Comparison of ENCODE assay signal across 28 cellular contexts in genomic region chr19:4477034-4477801, GRCh38. TPM values are rescaled to one million over a fixed set of nuclear protein-coding genes. Genes with fewer than 3 reads are reported as not detected.
DNase-seq lines count a peak whose midpoint lies in the region; ATAC-seq, FAIRE-seq and TF ChIP-seq lines count a peak whose summit lies in the region.
"Had no signal": no experiment of that assay in that cellular context is flagged by ENCODE, and none has a peak within 500 bp of the region (broad histone marks: within the 10 kb centered on the region; RNA-seq: fewer than 3 reads in every experiment).

No MANE protein-coding gene starts in this region.

- peaks cover 19% of the 10 kb centered on the region for H3K36me3 Mint-ChIP-seq in Caco-2 (ENCODE audit: insufficient read depth, unreplicated experiment)
- peaks cover 27% of the 10 kb centered on the region for H3K36me3 Mint-ChIP-seq in nephron (ENCODE audit: low read depth)

- H3K27ac ChIP-seq in GM12878 (ENCODE audit: control insufficient read depth, insufficient read depth) = no peak overlapping the region
- H3K27ac ChIP-seq: BLaER1 had no signal

- CTCF ChIA-PET in Caco-2 (lab: Charles Lee) = no interaction called here
- CTCF ChIA-PET in GM12878 (lab: Yijun Ruan, JAX) = interaction anchor here (1.0 kb wide), 1 partner anchor 159 kb away, joined by 3 read pairs; no protein-coding TSS in a partner anchor

- H3K4me1 ChIP-seq in Caco-2 (no peaks in the 10 kb centered on the region), GM12878 (ENCODE audit: control insufficient read depth, insufficient read depth, low read length) (0 out of 2 replicates have a peak, but pooled peaks cover 2% of the 10 kb centered on the region)

- H3K4me2 ChIP-seq in GM12878 (ENCODE audit: control insufficient read depth, insufficient read depth) = no peak overlapping the region
- H3K4me2 ChIP-seq: BLaER1, SK-N-SH had no signal

- no peak for TF ChIP-seq POLR2A in GM12878 (IDR thresholded peaks at IDR 0.05; ENCODE audit: low read depth, low read length)

- DNase-seq in Caco-2 = no peak
- DNase-seq in M059J (ENCODE audit: low read depth) = peak; percentile 21
- no peak for DNase-seq in GM12878 (ENCODE audit: low read depth, low spot score)
- no peak for DNase-seq in MV-4-11 (lab: John Stamatoyannopoulos, UW)
- DNase-seq in activated T-cell treated with anti-CD3 and anti-CD28 coated beads, Interleukin-2, amount 50 U/mL, for 48 hours = no peak
- DNase-seq in activated CD8-positive, alpha-beta memory T cell treated with anti-CD3 and anti-CD28 coated beads, Interleukin-2, amount 50 U/mL, for 48 hours = no peak
- DNase-seq: CD4-positive, CD25-positive, alpha-beta regulatory T cell; DMS53; GOT3; HCEC 1CT; KG1; MM.1S; NCI-H1048; NCI-H1417; NCI-H1694; NCI-H2029 treated with DMSO at 0.1 percent for 48 hours; NCI-H69; SK-N-SH; SW 1271 had no signal

- SMC1A ChIA-PET in GM12878 (lab: Charles Lee; ENCODE audit: uncharacterized antibody, unreplicated experiment) = no interaction called here

- BruUV-seq in Caco-2 (replicated peaks; lab: Mats Ljungman, UMichigan) = TSS peak; percentile 14
- TSS peak; percentile 50 for BruUV-seq in GM12878 (replicated peaks; lab: Mats Ljungman, UMichigan)

- H3K9me3 ChIP-seq in Caco-2 (no peaks in the 10 kb centered on the region), GM12878 (replicated peaks; ENCODE audit: control insufficient read depth, insufficient read depth, low read length) (no peaks in the 10 kb centered on the region)
- H3K9me3 ChIP-seq: BLaER1, SK-N-SH had no signal

- H2AFZ ChIP-seq in GM12878 (ENCODE audit: control insufficient read depth, low read depth, low read length) = no peak overlapping the region

- no peak for TF ChIP-seq EP300 in GM12878 (IDR thresholded peaks at IDR 0.05; ENCODE audit: borderline replicate concordance in 1 of 2, control insufficient read depth in 1 of 2, low read depth in 2 of 2, low read length in 2 of 2)

- H3K27me3 ChIP-seq in Caco-2 (replicated peaks; ENCODE audit: control insufficient read depth, insufficient read depth, low read length) (no peaks in the 10 kb centered on the region), GM12878 (replicated peaks in 1 of 2; ENCODE audit: control insufficient read depth in 2 of 2, insufficient read depth in 2 of 2, low read length in 1 of 2) (no peaks in the 10 kb centered on the region)
- H3K27me3 ChIP-seq: BLaER1 had no signal

- no peaks in the 10 kb centered on the region for H4K20me1 ChIP-seq in GM12878 (ENCODE audit: control insufficient read depth, insufficient read depth)

- H3K36me3 ChIP-seq in Caco-2 (ENCODE audit: control insufficient read depth, insufficient read depth, low read length) (no peaks in the 10 kb centered on the region; the same call in 1 of the 2 replicates), GM12878 (ENCODE audit: control insufficient read depth in 2 of 2, insufficient read depth in 2 of 2, low read length in 1 of 2) (peaks cover 2 to 9% of the 10 kb centered on the region in 2 experiments; a peak in 3 of 4 replicates)

- intact Hi-C loops in Caco-2 (cut with micrococcal nuclease; ENCODE audit: unreplicated experiment) = no loop called here
- intact Hi-C loops in GM12878 (cut with micrococcal nuclease; ENCODE audit: unreplicated experiment) = no loop called here

- no peak overlapping the region for H3K9ac ChIP-seq in GM12878 (ENCODE audit: control insufficient read depth, insufficient read depth, low read length)
- H3K9ac ChIP-seq: BLaER1, SK-N-SH had no signal

- H3K4me3 Mint-ChIP-seq in Caco-2 (ENCODE audit: unreplicated experiment) = no peak overlapping the region
- H3K4me3 Mint-ChIP-seq in nephron = peak overlapping the region in 2 of 3 experiments; percentile 43 to 53

- in situ Hi-C loops in GM12878 (cut with MboI) = no loop called here

- H3K27ac Mint-ChIP-seq in Caco-2 (ENCODE audit: unreplicated experiment) = no peak overlapping the region
- no peak overlapping the region for H3K27ac Mint-ChIP-seq in nephron

- 90% methylated on average over 16 of the region's 16 CpGs for WGBS in GM12878 (ENCODE audit: insufficient coverage, insufficient replicate concordance, low lambda C conversion rate, missing lambda C conversion rate)

- ATAC-seq in GM12878 (no peak), GM19397 (IDR thresholded peaks at IDR 0.05; ENCODE audit: unreplicated experiment) (no peak)

- H3K4me3 ChIP-seq in Caco-2 (ENCODE audit: low read depth, low read length) (no peak overlapping the region), GM12878 (no peak overlapping the region)
- H3K4me3 ChIP-seq: BLaER1 had no signal

- H3K9me3 Mint-ChIP-seq in Caco-2 (ENCODE audit: unreplicated experiment) (no peaks in the 10 kb centered on the region), nephron (no peaks in the 10 kb centered on the region)
- H3K9me3 Mint-ChIP-seq: CD4-positive, CD25-positive, alpha-beta regulatory T cell had no signal

- POLR2A ChIA-PET in Caco-2 (lab: Charles Lee) = no interaction called here
- POLR2A ChIA-PET in GM12878 (lab: Charles Lee) = no interaction called here

- H3K4me1 Mint-ChIP-seq in Caco-2 (ENCODE audit: low read depth, unreplicated experiment) (no peaks in the 10 kb centered on the region), nephron (peaks cover 8% of the 10 kb centered on the region)

- H3K27me3 Mint-ChIP-seq in Caco-2 (ENCODE audit: insufficient read depth, unreplicated experiment) = no peaks in the 10 kb centered on the region
- H3K27me3 Mint-ChIP-seq in nephron (ENCODE audit: low read depth) = no peaks in the 10 kb centered on the region
- H3K27me3 Mint-ChIP-seq: CD4-positive, CD25-positive, alpha-beta regulatory T cell had no signal

- RAD21 ChIA-PET in GM12878 (lab: Charles Lee; ENCODE audit: unreplicated experiment) = interaction anchor here (0.6 kb wide), 1 partner anchor 12 kb away, joined by 3 read pairs; no protein-coding TSS in a partner anchor

- TF ChIP-seq RAD21 in GM12878 (IDR thresholded peaks at IDR 0.05; ENCODE audit: insufficient read depth, low read depth, low read length) = no peak

- FAIRE-seq in GM12878 (lab: Jason Lieb, UNC) = no peak
- FAIRE-seq: A204.1, D721Med, HTR-8/SVneo, RCC 7860 had no signal

- H3K79me2 ChIP-seq in GM12878 (ENCODE audit: control insufficient read depth, insufficient read depth, low read length) = peaks cover 25% of the 10 kb centered on the region

- TF ChIP-seq CTCF in Caco-2 (IDR thresholded peaks at IDR 0.05; ENCODE audit: insufficient read depth in 1 of 2, low read depth in 1 of 2, low read length in 1 of 2, severe bottlenecking in 1 of 2, unreplicated experiment in 1 of 2) = no peak
- no peak for TF ChIP-seq CTCF in GM12878 (IDR thresholded peaks at IDR 0.05 in 2 of 3, conservative IDR thresholded peaks at IDR 0.05 in 1 of 3; ENCODE audit: control insufficient read depth in 2 of 3, extremely low read depth in 1 of 3, insufficient read depth in 1 of 3, low read depth in 3 of 3, low read length in 3 of 3)
- no peak for TF ChIP-seq CTCF in nephron (IDR thresholded peaks at IDR 0.05; ENCODE audit: unreplicated experiment in 3 of 3)

RNA-seq across cellular contexts. Expression of gene HDGFL2, which starts 5.1 kb away (rescaled TPM):
- 65.7 and 70.8 TPM in 2 replicates for total RNA-seq in Caco-2 (2022)
- 36.1 and 69.3 TPM in 2 replicates for total RNA-seq in M059J (2014; rRNA removed; shearing (Covaris generic))
- total RNA-seq in GM12878 (2013; cell fraction: nucleolus; rRNA removed) = 21.3 and 24.7 TPM in 2 replicates
- 33.7 and 36.5 TPM in 2 replicates for total RNA-seq in GM12878 (2014; rRNA removed)
- total RNA-seq in GM12878 (2014; rRNA removed; fragmentation: Illumina TruSeq; extraction: Trizol) = 19.0 and 20.5 TPM in 2 replicates
- total RNA-seq in GM12878 (2021) = 56.8 and 56.9 TPM in 2 replicates
- polyA plus RNA-seq in GM12878 (2011; ENCODE audit: low read depth) = 8.1 TPM
- 9.8 and 19.5 TPM in 2 replicates for polyA plus RNA-seq in GM12878 (2011; rRNA removed)
- polyA plus RNA-seq in GM12878 (2011; cell fraction: cytosol; rRNA removed) = 18.4 and 22.7 TPM in 2 replicates
- polyA plus RNA-seq in GM12878 (2011; cell fraction: nucleus; rRNA removed) = 32.9 and 51.3 TPM in 2 replicates
- 28.7 and 30.2 TPM in 2 replicates for polyA plus RNA-seq in GM12878 (2012)
- 8.2 and 16.9 TPM in 2 replicates for polyA plus RNA-seq in GM12878 (2014; fragmentation: Illumina TruSeq; extraction: Trizol)
- under 1 TPM; 0.16 to 0.60 TPM for polyA plus RNA-seq in GM12878 (2014; fragmentation: Nextera tagmentation; extraction: Ambion mirVana)
- polyA plus RNA-seq in GM12878 (2014; rRNA removed) = 40.2 and 52.5 TPM in 2 replicates
- polyA plus RNA-seq in GM12878 (2016; fragmentation: Nextera tagmentation; extraction: Ambion mirVana) = 10 to 100 TPM; 30.0 to 39.3 TPM
- polyA minus RNA-seq in GM12878 (2011; rRNA and poly(A)+ RNA removed) = 7.6 and 11.9 TPM in 2 replicates
- 10.6 and 12.3 TPM in 2 replicates for polyA minus RNA-seq in GM12878 (2011; cell fraction: cytosol; rRNA and poly(A)+ RNA removed)
- 4.7 and 9.2 TPM in 2 replicates for polyA minus RNA-seq in GM12878 (2011; cell fraction: nucleus; rRNA and poly(A)+ RNA removed)

RNA-seq across cellular contexts. Expression of gene UBXN6, which starts 19.6 kb away (rescaled TPM):
- total RNA-seq in Caco-2 (2022) = 42.1 and 42.9 TPM in 2 replicates
- total RNA-seq in M059J (2014; rRNA removed; shearing (Covaris generic)) = 78.5 and 127 TPM in 2 replicates
- 19.1 TPM in 2 replicates for total RNA-seq in GM12878 (2013; cell fraction: nucleolus; rRNA removed)
- total RNA-seq in GM12878 (2014; rRNA removed) = 20.5 and 34.8 TPM in 2 replicates
- 13.1 and 17.3 TPM in 2 replicates for total RNA-seq in GM12878 (2014; rRNA removed; fragmentation: Illumina TruSeq; extraction: Trizol)
- total RNA-seq in GM12878 (2021) = 49.1 and 50.8 TPM in 2 replicates
- 19.4 TPM for polyA plus RNA-seq in GM12878 (2011; ENCODE audit: low read depth)
- 15.2 and 29.5 TPM in 2 replicates for polyA plus RNA-seq in GM12878 (2011; rRNA removed)
- 45.4 and 63.7 TPM in 2 replicates for polyA plus RNA-seq in GM12878 (2011; cell fraction: cytosol; rRNA removed)
- polyA plus RNA-seq in GM12878 (2011; cell fraction: nucleus; rRNA removed) = 53.6 and 53.9 TPM in 2 replicates
- 47.6 and 50.6 TPM in 2 replicates for polyA plus RNA-seq in GM12878 (2012)
- 2.1 and 7.0 TPM in 2 replicates for polyA plus RNA-seq in GM12878 (2014; fragmentation: Illumina TruSeq; extraction: Trizol)
- 1 to 10 TPM in 1 of 2 experiments, under 1 TPM in 1; 0.47 to 2.1 TPM for polyA plus RNA-seq in GM12878 (2014; fragmentation: Nextera tagmentation; extraction: Ambion mirVana)
- polyA plus RNA-seq in GM12878 (2014; rRNA removed) = 38.7 and 49.7 TPM in 2 replicates
- polyA plus RNA-seq in GM12878 (2016; fragmentation: Nextera tagmentation; extraction: Ambion mirVana) = 1 to 10 TPM; 6.6 to 8.6 TPM
- 17.4 and 37.1 TPM in 2 replicates for polyA minus RNA-seq in GM12878 (2011; rRNA and poly(A)+ RNA removed)
- 17.5 and 19.0 TPM in 2 replicates for polyA minus RNA-seq in GM12878 (2011; cell fraction: cytosol; rRNA and poly(A)+ RNA removed)
- 7.5 and 9.8 TPM in 2 replicates for polyA minus RNA-seq in GM12878 (2011; cell fraction: nucleus; rRNA and poly(A)+ RNA removed)

RNA-seq across cellular contexts. Expression of gene PLIN4, which starts 41.1 kb away (rescaled TPM):
- total RNA-seq in Caco-2 (2022) (0.09 and 0.21 TPM in 2 replicates), GM12878 (2014; rRNA removed) (0.05 and 0.06 TPM in 2 replicates), GM12878 (2014; rRNA removed; fragmentation: Illumina TruSeq; extraction: Trizol) (0.04 and 0.05 TPM in 2 replicates), GM12878 (2021) (0.08 and 0.10 TPM in 2 replicates)
- total RNA-seq in M059J (2014; rRNA removed; shearing (Covaris generic)) = 0.02 TPM in 2 replicates
- 0.07 and 0.15 TPM in 2 replicates for total RNA-seq in GM12878 (2013; cell fraction: nucleolus; rRNA removed)
- polyA plus RNA-seq in GM12878 (2011; ENCODE audit: low read depth) = 0.18 TPM
- polyA plus RNA-seq in GM12878 (2011; rRNA removed) (0.01 TPM in 2 replicates), GM12878 (2014; fragmentation: Illumina TruSeq; extraction: Trizol) (0.01 and 0.08 TPM in 2 replicates), GM12878 (2014; fragmentation: Nextera tagmentation; extraction: Ambion mirVana) (not detected), GM12878 (2014; rRNA removed) (0.04 and 0.14 TPM in 2 replicates), GM12878 (2016; fragmentation: Nextera tagmentation; extraction: Ambion mirVana) (under 1 TPM; 0.09 to 0.11 TPM)
- polyA plus RNA-seq in GM12878 (2011; cell fraction: cytosol; rRNA removed) = 0.03 and 0.07 TPM in 2 replicates
- polyA plus RNA-seq in GM12878 (2011; cell fraction: nucleus; rRNA removed) = 0.19 and 0.25 TPM in 2 replicates
- polyA plus RNA-seq in GM12878 (2012) = 0.48 and 0.69 TPM in 2 replicates
- polyA minus RNA-seq in GM12878 (2011; rRNA and poly(A)+ RNA removed) = not detected in 2 replicates
- polyA minus RNA-seq in GM12878 (2011; cell fraction: cytosol; rRNA and poly(A)+ RNA removed) = not detected in 2 replicates
- polyA minus RNA-seq in GM12878 (2011; cell fraction: nucleus; rRNA and poly(A)+ RNA removed) = 0.10 TPM in 1 of 2 replicates, not detected in the other
- total RNA-seq: CD4-positive, CD25-positive, alpha-beta regulatory T cell had no signal

RNA-seq across cellular contexts. Expression of gene PLIN5, which starts 57.8 kb away (rescaled TPM):
- 0.73 and 0.84 TPM in 2 replicates for total RNA-seq in Caco-2 (2022)
- total RNA-seq in M059J (2014; rRNA removed; shearing (Covaris generic)) = not detected in 2 replicates
- 0.39 and 0.79 TPM in 2 replicates for total RNA-seq in GM12878 (2013; cell fraction: nucleolus; rRNA removed)
- total RNA-seq in GM12878 (2014; rRNA removed) = not detected in 2 replicates
- not detected in 2 replicates for total RNA-seq in GM12878 (2014; rRNA removed; fragmentation: Illumina TruSeq; extraction: Trizol)
- 0.11 and 0.15 TPM in 2 replicates for total RNA-seq in GM12878 (2021)
- not detected for polyA plus RNA-seq in GM12878 (2011; ENCODE audit: low read depth)
- 0.20 and 0.33 TPM in 2 replicates for polyA plus RNA-seq in GM12878 (2011; rRNA removed)
- polyA plus RNA-seq in GM12878 (2011; cell fraction: cytosol; rRNA removed) = 0.21 and 0.28 TPM in 2 replicates
- polyA plus RNA-seq in GM12878 (2011; cell fraction: nucleus; rRNA removed) = 0.58 and 0.69 TPM in 2 replicates
- 0.14 and 0.26 TPM in 2 replicates for polyA plus RNA-seq in GM12878 (2012)
- not detected in 2 replicates for polyA plus RNA-seq in GM12878 (2014; fragmentation: Illumina TruSeq; extraction: Trizol)
- not detected for polyA plus RNA-seq in GM12878 (2014; fragmentation: Nextera tagmentation; extraction: Ambion mirVana)
- polyA plus RNA-seq in GM12878 (2014; rRNA removed) = not detected in 2 replicates
- not detected for polyA plus RNA-seq in GM12878 (2016; fragmentation: Nextera tagmentation; extraction: Ambion mirVana)
- polyA minus RNA-seq in GM12878 (2011; rRNA and poly(A)+ RNA removed) = 0.36 TPM in 1 of 2 replicates, not detected in the other
- not detected in 2 replicates for polyA minus RNA-seq in GM12878 (2011; cell fraction: cytosol; rRNA and poly(A)+ RNA removed)
- polyA minus RNA-seq in GM12878 (2011; cell fraction: nucleus; rRNA and poly(A)+ RNA removed) = 0.36 TPM in 1 of 2 replicates, not detected in the other
- total RNA-seq: CD4-positive, CD25-positive, alpha-beta regulatory T cell; NCI-H460 had no signal
- polyA plus RNA-seq: AG04450 had no signal
